In the genomic region with DNA sequence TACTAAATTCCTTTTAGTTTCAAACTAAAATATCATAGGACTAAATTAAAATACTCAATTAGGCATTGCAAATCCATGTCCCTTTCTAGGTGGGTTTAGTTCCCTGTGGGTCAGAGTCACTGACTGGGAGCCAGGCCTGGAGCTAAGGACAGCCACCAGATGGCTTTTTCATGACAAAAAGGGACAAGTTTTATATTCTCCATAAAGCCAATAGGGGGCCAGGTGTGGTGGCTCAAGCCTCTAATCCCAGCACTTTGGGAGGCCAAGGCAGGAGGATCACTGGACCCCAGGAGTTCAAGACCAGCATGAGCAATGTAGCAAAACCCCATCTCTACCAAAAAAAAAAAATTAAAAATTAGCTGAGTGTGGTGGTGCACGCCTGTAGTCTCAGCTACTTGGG, we compare ENCODE assay signal across 2 cellular contexts.
TF ChIP-seq lines count a peak whose summit lies in the region.

No MANE protein-coding gene starts in this region.

TF ChIP-seq in SK-N-SH, 30 proteins besides CTCF, POLR2A, EP300 and RAD21 (continued from another document):
- TF ChIP-seq, protein P1, sequence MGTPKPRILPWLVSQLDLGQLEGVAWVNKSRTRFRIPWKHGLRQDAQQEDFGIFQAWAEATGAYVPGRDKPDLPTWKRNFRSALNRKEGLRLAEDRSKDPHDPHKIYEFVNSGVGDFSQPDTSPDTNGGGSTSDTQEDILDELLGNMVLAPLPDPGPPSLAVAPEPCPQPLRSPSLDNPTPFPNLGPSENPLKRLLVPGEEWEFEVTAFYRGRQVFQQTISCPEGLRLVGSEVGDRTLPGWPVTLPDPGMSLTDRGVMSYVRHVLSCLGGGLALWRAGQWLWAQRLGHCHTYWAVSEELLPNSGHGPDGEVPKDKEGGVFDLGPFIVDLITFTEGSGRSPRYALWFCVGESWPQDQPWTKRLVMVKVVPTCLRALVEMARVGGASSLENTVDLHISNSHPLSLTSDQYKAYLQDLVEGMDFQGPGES (IDR thresholded peaks at IDR 0.05; ENCODE audit: low read depth, low read length), result no peak
- TF ChIP-seq MEF2A (IDR thresholded peaks at IDR 0.05; ENCODE audit: borderline replicate concordance, low read depth) (no peak), TCF12 (IDR thresholded peaks at IDR 0.05) (no peak), SMC3 (IDR thresholded peaks at IDR 0.05; ENCODE audit: low read depth, low read length) (no peak), FOXM1 (IDR thresholded peaks at IDR 0.05; ENCODE audit: low read depth) (no peak), GABPA (IDR thresholded peaks at IDR 0.05; ENCODE audit: low read depth) (no peak)
- TF ChIP-seq, protein P2, sequence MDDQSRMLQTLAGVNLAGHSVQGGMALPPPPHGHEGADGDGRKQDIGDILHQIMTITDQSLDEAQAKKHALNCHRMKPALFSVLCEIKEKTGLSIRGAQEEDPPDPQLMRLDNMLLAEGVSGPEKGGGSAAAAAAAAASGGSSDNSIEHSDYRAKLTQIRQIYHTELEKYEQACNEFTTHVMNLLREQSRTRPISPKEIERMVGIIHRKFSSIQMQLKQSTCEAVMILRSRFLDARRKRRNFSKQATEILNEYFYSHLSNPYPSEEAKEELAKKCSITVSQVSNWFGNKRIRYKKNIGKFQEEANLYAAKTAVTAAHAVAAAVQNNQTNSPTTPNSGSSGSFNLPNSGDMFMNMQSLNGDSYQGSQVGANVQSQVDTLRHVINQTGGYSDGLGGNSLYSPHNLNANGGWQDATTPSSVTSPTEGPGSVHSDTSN (IDR thresholded peaks at IDR 0.05), result no peak

TF ChIP-seq in SK-N-SH treated with all-trans-retinoic acid at 6 μM for 48 hours, 23 proteins besides CTCF, POLR2A, EP300 and RAD21 (continued from another document):
- TF ChIP-seq ZNF8 (CRISPR knock-in tag; IDR thresholded peaks at IDR 0.05), result no peak
- TF ChIP-seq, protein P3, sequence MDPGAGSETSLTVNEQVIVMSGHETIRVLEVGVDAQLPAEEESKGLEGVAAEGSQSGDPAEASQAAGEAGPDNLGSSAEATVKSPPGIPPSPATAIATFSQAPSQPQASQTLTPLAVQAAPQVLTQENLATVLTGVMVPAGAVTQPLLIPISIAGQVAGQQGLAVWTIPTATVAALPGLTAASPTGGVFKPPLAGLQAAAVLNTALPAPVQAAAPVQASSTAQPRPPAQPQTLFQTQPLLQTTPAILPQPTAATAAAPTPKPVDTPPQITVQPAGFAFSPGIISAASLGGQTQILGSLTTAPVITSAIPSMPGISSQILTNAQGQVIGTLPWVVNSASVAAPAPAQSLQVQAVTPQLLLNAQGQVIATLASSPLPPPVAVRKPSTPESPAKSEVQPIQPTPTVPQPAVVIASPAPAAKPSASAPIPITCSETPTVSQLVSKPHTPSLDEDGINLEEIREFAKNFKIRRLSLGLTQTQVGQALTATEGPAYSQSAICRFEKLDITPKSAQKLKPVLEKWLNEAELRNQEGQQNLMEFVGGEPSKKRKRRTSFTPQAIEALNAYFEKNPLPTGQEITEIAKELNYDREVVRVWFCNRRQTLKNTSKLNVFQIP (CRISPR knock-in tag; IDR thresholded peaks at IDR 0.05; ENCODE audit: borderline replicate concordance, low read depth), result no peak
- no peak for TF ChIP-seq ARNTL (CRISPR knock-in tag; IDR thresholded peaks at IDR 0.05; ENCODE audit: borderline replicate concordance, low read depth)
- TF ChIP-seq ESRRG (CRISPR knock-in tag; IDR thresholded peaks at IDR 0.05), result no peak
- TF ChIP-seq, protein P4, sequence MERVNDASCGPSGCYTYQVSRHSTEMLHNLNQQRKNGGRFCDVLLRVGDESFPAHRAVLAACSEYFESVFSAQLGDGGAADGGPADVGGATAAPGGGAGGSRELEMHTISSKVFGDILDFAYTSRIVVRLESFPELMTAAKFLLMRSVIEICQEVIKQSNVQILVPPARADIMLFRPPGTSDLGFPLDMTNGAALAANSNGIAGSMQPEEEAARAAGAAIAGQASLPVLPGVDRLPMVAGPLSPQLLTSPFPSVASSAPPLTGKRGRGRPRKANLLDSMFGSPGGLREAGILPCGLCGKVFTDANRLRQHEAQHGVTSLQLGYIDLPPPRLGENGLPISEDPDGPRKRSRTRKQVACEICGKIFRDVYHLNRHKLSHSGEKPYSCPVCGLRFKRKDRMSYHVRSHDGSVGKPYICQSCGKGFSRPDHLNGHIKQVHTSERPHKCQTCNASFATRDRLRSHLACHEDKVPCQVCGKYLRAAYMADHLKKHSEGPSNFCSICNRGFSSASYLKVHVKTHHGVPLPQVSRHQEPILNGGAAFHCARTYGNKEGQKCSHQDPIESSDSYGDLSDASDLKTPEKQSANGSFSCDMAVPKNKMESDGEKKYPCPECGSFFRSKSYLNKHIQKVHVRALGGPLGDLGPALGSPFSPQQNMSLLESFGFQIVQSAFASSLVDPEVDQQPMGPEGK (CRISPR knock-in tag; IDR thresholded peaks at IDR 0.05; ENCODE audit: borderline replicate concordance), result no peak
- no peak for TF ChIP-seq ZNF565 (CRISPR knock-in tag; conservative IDR thresholded peaks at IDR 0.05; ENCODE audit: low read depth)
- TF ChIP-seq, protein P5, sequence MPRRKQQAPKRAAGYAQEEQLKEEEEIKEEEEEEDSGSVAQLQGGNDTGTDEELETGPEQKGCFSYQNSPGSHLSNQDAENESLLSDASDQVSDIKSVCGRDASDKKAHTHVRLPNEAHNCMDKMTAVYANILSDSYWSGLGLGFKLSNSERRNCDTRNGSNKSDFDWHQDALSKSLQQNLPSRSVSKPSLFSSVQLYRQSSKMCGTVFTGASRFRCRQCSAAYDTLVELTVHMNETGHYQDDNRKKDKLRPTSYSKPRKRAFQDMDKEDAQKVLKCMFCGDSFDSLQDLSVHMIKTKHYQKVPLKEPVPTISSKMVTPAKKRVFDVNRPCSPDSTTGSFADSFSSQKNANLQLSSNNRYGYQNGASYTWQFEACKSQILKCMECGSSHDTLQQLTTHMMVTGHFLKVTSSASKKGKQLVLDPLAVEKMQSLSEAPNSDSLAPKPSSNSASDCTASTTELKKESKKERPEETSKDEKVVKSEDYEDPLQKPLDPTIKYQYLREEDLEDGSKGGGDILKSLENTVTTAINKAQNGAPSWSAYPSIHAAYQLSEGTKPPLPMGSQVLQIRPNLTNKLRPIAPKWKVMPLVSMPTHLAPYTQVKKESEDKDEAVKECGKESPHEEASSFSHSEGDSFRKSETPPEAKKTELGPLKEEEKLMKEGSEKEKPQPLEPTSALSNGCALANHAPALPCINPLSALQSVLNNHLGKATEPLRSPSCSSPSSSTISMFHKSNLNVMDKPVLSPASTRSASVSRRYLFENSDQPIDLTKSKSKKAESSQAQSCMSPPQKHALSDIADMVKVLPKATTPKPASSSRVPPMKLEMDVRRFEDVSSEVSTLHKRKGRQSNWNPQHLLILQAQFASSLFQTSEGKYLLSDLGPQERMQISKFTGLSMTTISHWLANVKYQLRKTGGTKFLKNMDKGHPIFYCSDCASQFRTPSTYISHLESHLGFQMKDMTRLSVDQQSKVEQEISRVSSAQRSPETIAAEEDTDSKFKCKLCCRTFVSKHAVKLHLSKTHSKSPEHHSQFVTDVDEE (CRISPR knock-in tag; IDR thresholded peaks at IDR 0.05), result no peak
- TF ChIP-seq PPARA (CRISPR knock-in tag; IDR thresholded peaks at IDR 0.05; ENCODE audit: borderline replicate concordance), result no peak
- TF ChIP-seq ZC3H10 (CRISPR knock-in tag; IDR thresholded peaks at IDR 0.05), result no peak
